1 cellular context compared by ENCODE assay signal in genomic region chr20:50415516-50416268, GRCh38.
TF ChIP-seq lines count a peak whose summit lies in the region.

No MANE protein-coding gene starts in this region.

TF ChIP-seq in HepG2, 621 proteins besides CTCF, POLR2A, EP300 and RAD21 (continued from another document and continues in another):
- no peak for TF ChIP-seq SNAPC4 (CRISPR knock-in tag; IDR thresholded peaks at IDR 0.05)
- no peak for TF ChIP-seq ZFP1 (CRISPR knock-in tag; IDR thresholded peaks at IDR 0.05)
- peak; percentile 70; the same call in 1 of the 2 replicates for TF ChIP-seq RXRB (CRISPR knock-in tag; IDR thresholded peaks at IDR 0.05; ENCODE audit: borderline replicate concordance)
- TF ChIP-seq SUZ12 (IDR thresholded peaks at IDR 0.05; ENCODE audit: low read depth, low read length) = no peak
- TF ChIP-seq CSRNP1 (CRISPR knock-in tag; IDR thresholded peaks at IDR 0.05) = peak; percentile 87; the same call in 1 of the 2 replicates
- no peak for TF ChIP-seq CEBPG (CRISPR knock-in tag; IDR thresholded peaks at IDR 0.05)
- TF ChIP-seq ZNF788 (CRISPR knock-in tag; IDR thresholded peaks at IDR 0.05; ENCODE audit: borderline replicate concordance) = peak; percentile 91; the same call in 1 of the 2 replicates
- TF ChIP-seq FOXC1 (CRISPR knock-in tag; IDR thresholded peaks at IDR 0.05; ENCODE audit: borderline replicate concordance) = no peak
- TF ChIP-seq MAZ (IDR thresholded peaks at IDR 0.05; ENCODE audit: borderline replicate concordance, low read depth, low read length) = peak; percentile 74
- TF ChIP-seq MAZ (CRISPR knock-in tag; IDR thresholded peaks at IDR 0.05; ENCODE audit: low read depth) = 0 out of 2 replicates have a peak, but pooled peaks have one; percentile 56
- 0 out of 2 replicates have a peak, but pooled peaks have one; percentile 52 for TF ChIP-seq TOPORS (CRISPR knock-in tag; IDR thresholded peaks at IDR 0.05)
- TF ChIP-seq PLRG1 (conservative IDR thresholded peaks at IDR 0.05) = no peak
- no peak for TF ChIP-seq GPBP1L1 (CRISPR knock-in tag; IDR thresholded peaks at IDR 0.05)
- TF ChIP-seq NFYB (CRISPR knock-in tag; IDR thresholded peaks at IDR 0.05) = no peak
- TF ChIP-seq PHF20 (CRISPR knock-in tag; IDR thresholded peaks at IDR 0.05) = no peak
- TF ChIP-seq ZHX2 (IDR thresholded peaks at IDR 0.05; ENCODE audit: low read depth) = peak; percentile 70; the same call in 1 of the 2 replicates
- no peak for TF ChIP-seq ZHX2 (CRISPR knock-in tag; IDR thresholded peaks at IDR 0.05; ENCODE audit: borderline replicate concordance)
- TF ChIP-seq TRIM24 (CRISPR knock-in tag; IDR thresholded peaks at IDR 0.05) = no peak
- TF ChIP-seq THAP8 (CRISPR knock-in tag; IDR thresholded peaks at IDR 0.05; ENCODE audit: borderline replicate concordance) = no peak
- 0 out of 2 replicates have a peak, but pooled peaks have one; percentile 60 for TF ChIP-seq REL (CRISPR knock-in tag; conservative IDR thresholded peaks at IDR 0.05)
- TF ChIP-seq ZNF552 (CRISPR knock-in tag; IDR thresholded peaks at IDR 0.05; ENCODE audit: borderline replicate concordance) = peak; percentile 46; the same call in 1 of the 2 replicates
- peak; percentile 51; the same call in 1 of the 2 replicates for TF ChIP-seq ZNF362 (CRISPR knock-in tag; IDR thresholded peaks at IDR 0.05; ENCODE audit: borderline replicate concordance)
- TF ChIP-seq STAT5B (CRISPR knock-in tag; IDR thresholded peaks at IDR 0.05) = no peak
- TF ChIP-seq KLF6 (CRISPR knock-in tag; IDR thresholded peaks at IDR 0.05) = no peak
- peak; percentile 26; the same call in 1 of the 2 replicates for TF ChIP-seq ZNF235 (CRISPR knock-in tag; IDR thresholded peaks at IDR 0.05; ENCODE audit: borderline replicate concordance)
- 0 out of 2 replicates have a peak, but pooled peaks have one; percentile 46 for TF ChIP-seq NFRKB (IDR thresholded peaks at IDR 0.05)
- peak; percentile 47; the same call in 1 of the 2 replicates for TF ChIP-seq ZNF556 (CRISPR knock-in tag; IDR thresholded peaks at IDR 0.05; ENCODE audit: borderline replicate concordance)
- no peak for TF ChIP-seq KLF12 (CRISPR knock-in tag; IDR thresholded peaks at IDR 0.05; ENCODE audit: borderline replicate concordance)
- no peak for TF ChIP-seq ZNF138 (CRISPR knock-in tag; IDR thresholded peaks at IDR 0.05; ENCODE audit: low read depth)
- TF ChIP-seq NRL (CRISPR knock-in tag; IDR thresholded peaks at IDR 0.05; ENCODE audit: borderline replicate concordance) = no peak
- TF ChIP-seq YEATS4 (CRISPR knock-in tag; IDR thresholded peaks at IDR 0.05; ENCODE audit: borderline replicate concordance) = peak; percentile 61; the same call in 1 of the 2 replicates
- TF ChIP-seq PHF21A (CRISPR knock-in tag; IDR thresholded peaks at IDR 0.05) = peak; percentile 82
- TF ChIP-seq REPIN1 (CRISPR knock-in tag; IDR thresholded peaks at IDR 0.05; ENCODE audit: borderline replicate concordance, low read depth) = peak; percentile 90; the same call in 1 of the 2 replicates
- TF ChIP-seq ZNF570 (CRISPR knock-in tag; IDR thresholded peaks at IDR 0.05; ENCODE audit: borderline replicate concordance) = no peak
- TF ChIP-seq ETV5 (CRISPR knock-in tag; IDR thresholded peaks at IDR 0.05; ENCODE audit: borderline replicate concordance) = no peak; the same call in 1 of the 2 replicates
- peak; percentile 72; the same call in 1 of the 2 replicates for TF ChIP-seq DNMT1 (CRISPR knock-in tag; IDR thresholded peaks at IDR 0.05)
- no peak for TF ChIP-seq ZNF329 (CRISPR knock-in tag; IDR thresholded peaks at IDR 0.05; ENCODE audit: low read depth)
- peak; percentile 52; the same call in 1 of the 2 replicates for TF ChIP-seq PITX1 (CRISPR knock-in tag; IDR thresholded peaks at IDR 0.05)
- TF ChIP-seq MAFF (IDR thresholded peaks at IDR 0.05; ENCODE audit: low read depth, low read length) = no peak
- TF ChIP-seq ZNF597 (CRISPR knock-in tag; IDR thresholded peaks at IDR 0.05) = 0 out of 2 replicates have a peak, but pooled peaks have one; percentile 34
- TF ChIP-seq SMAD1 (CRISPR knock-in tag; IDR thresholded peaks at IDR 0.05; ENCODE audit: borderline replicate concordance, low read depth) = peak; percentile 88; the same call in 1 of the 2 replicates
- no peak for TF ChIP-seq YEATS2 (CRISPR knock-in tag; IDR thresholded peaks at IDR 0.05; ENCODE audit: borderline replicate concordance)
- TF ChIP-seq ZNF546 (CRISPR knock-in tag; conservative IDR thresholded peaks at IDR 0.05) = peak; percentile 95
- no peak for TF ChIP-seq MTF1 (CRISPR knock-in tag; IDR thresholded peaks at IDR 0.05)
- TF ChIP-seq ATF7 (IDR thresholded peaks at IDR 0.05) = peak; percentile 44; the same call in 1 of the 2 replicates
- peak; percentile 65; the same call in 1 of the 2 replicates for TF ChIP-seq ATF7 (CRISPR knock-in tag; IDR thresholded peaks at IDR 0.05)
- peak; percentile 79 for TF ChIP-seq PHF8 (CRISPR knock-in tag; IDR thresholded peaks at IDR 0.05)
- peak; percentile 57; the same call in 1 of the 2 replicates for TF ChIP-seq ZNF747 (CRISPR knock-in tag; IDR thresholded peaks at IDR 0.05; ENCODE audit: borderline replicate concordance)
- no peak; the same call in 1 of the 2 replicates for TF ChIP-seq ZSCAN29 (CRISPR knock-in tag; conservative IDR thresholded peaks at IDR 0.05)
